Comparison of ENCODE assay signal across 20 cellular contexts in genomic region chr1:214306270-214306669, GRCh38.
"Had no signal": no experiment of that assay in that cellular context is flagged by ENCODE, and none has a peak within 500 bp of the region (broad histone marks: within the 10 kb centered on the region; RNA-seq: fewer than 3 reads in every experiment).

No MANE protein-coding gene starts in this region.

- H3K4me2 ChIP-seq: KMS-11, SK-N-SH had no signal

- DNase-seq: IMR-90, Kasumi-1, MM.1S, NCI-H1092 treated with DMSO at 0.1 percent for 48 hours, NCI-H1436, NCI-H187, NCI-H2029, NCI-H2081 treated with DMSO at 0.1 percent for 48 hours, NCI-H2171, NCI-H226, NCI-H446, NCI-H510A, NCI-H524 treated with DMSO at 0.1 percent for 48 hours, NCI-H69, NCI-H774, RPMI8226, SHP77, SK-N-SH had no signal

- H3K9ac ChIP-seq: KMS-11, SK-N-SH had no signal

- H3K9me3 ChIP-seq: SK-N-SH had no signal

- H3K9me2 ChIP-seq: SK-N-SH had no signal

- H3K27ac ChIP-seq: HL-60, KMS-11 had no signal
